Comparison of ENCODE assay signal across 8 cellular contexts in the genomic region with DNA sequence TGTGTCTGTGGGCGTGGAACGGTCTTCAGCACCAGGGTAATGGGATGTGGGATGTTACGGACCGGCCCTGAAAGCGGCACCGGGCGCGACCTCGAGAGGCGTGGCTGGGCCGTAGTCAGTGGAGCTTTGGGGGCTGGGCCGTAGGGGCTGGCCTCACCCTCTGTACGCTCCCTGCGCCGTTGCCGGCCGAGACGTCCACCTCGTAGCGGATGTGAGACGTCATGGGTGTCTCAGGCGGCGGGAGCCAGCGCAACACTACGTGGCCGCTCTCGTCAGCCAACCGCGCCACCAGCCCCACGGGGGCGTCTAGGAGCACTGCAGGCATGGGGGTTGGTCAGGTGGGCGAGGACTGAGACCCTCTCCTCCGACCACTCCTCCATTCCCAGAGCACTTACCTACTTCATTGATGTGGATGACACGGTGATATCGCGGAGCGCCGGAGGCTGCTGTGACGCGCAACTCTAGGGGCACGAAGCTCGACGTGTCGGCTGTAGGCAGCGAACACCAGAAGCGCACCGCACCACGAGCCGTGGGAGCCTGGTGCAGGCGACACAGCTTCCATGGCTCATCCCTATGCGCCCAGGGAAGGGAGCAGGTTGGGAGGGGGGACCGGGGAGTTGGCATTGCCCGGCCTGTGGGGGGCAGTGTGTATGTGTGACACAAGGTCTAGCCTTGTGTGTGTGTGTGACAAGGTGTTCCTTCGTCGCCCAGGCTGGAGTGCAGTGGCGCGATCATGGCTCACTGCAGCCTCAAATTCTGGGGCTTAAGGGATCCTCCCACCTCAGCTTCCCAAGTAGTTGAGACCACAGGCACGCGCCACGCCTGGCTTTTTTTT. TPM values are rescaled to one million over a fixed set of nuclear protein-coding genes. Genes with fewer than 3 reads are reported as not detected.
A peak's percentile ranks its signal among the peaks of the same experiment; 100 is the strongest.
DNase-seq lines count a peak whose midpoint lies in the region; ATAC-seq and TF ChIP-seq lines count a peak whose summit lies in the region.

No MANE protein-coding gene starts in this region.

- peak overlapping the region; percentile 92 for H3K4me3 Mint-ChIP-seq in osteocyte (ENCODE audit: unreplicated experiment)

- H3K36me3 ChIP-seq in BLaER1: no peaks in the 10 kb centered on the region
- H3K36me3 ChIP-seq in OCI-LY1 (ENCODE audit: insufficient read depth, low read length): peaks cover 10% of the 10 kb centered on the region; the same call in 1 of the 2 replicates

- H3K9me3 ChIP-seq in BLaER1 (no peaks in the 10 kb centered on the region), OCI-LY1 (ENCODE audit: low read length) (no peaks in the 10 kb centered on the region)

- H3K27ac ChIP-seq in BLaER1: no peak overlapping the region
- peak overlapping the region; percentile 95 for H3K27ac ChIP-seq in OCI-LY1 (ENCODE audit: low read depth, low read length, poor library complexity, severe bottlenecking)

- H3K9me3 Mint-ChIP-seq in osteocyte (ENCODE audit: unreplicated experiment): no peaks in the 10 kb centered on the region

- peak overlapping the region; percentile 67 for H3K4me3 ChIP-seq in BLaER1
- H3K4me3 ChIP-seq in OCI-LY1 (ENCODE audit: low read depth, low read length, poor library complexity, severe bottlenecking): peak overlapping the region; percentile 77
- H3K4me3 ChIP-seq in fibroblast of the aortic adventitia (ENCODE audit: low read depth, low read length): peak overlapping the region; percentile 61

- H3K27me3 ChIP-seq in BLaER1 (peaks cover 5% of the 10 kb centered on the region; the same call in 1 of the 2 replicates), OCI-LY1 (ENCODE audit: insufficient read depth, low read length) (no peaks in the 10 kb centered on the region)

- H3K4me1 Mint-ChIP-seq in osteocyte (ENCODE audit: unreplicated experiment): peaks cover 40% of the 10 kb centered on the region

- peaks cover 8% of the 10 kb centered on the region for H3K27me3 Mint-ChIP-seq in osteocyte (ENCODE audit: unreplicated experiment)

- H3K9ac ChIP-seq in BLaER1 (no peak overlapping the region), OCI-LY1 (ENCODE audit: low read length) (peak overlapping the region; percentile 92)

- H3K27ac Mint-ChIP-seq in osteocyte (ENCODE audit: unreplicated experiment): peak overlapping the region; percentile 32

- H3K9me2 ChIP-seq in OCI-LY1 (ENCODE audit: low read depth, low read length): no peaks in the 10 kb centered on the region

- peak; percentile 65 for TF ChIP-seq POLR2A in GM19099 (IDR thresholded peaks at IDR 0.05; ENCODE audit: extremely low read depth, insufficient read length, low read depth)

- DNase-seq in activated T-cell treated with anti-CD3 and anti-CD28 coated beads, Interleukin-2, amount 50 U/mL, for 1 hour: peak; percentile 74
- DNase-seq in fibroblast of the aortic adventitia (ENCODE audit: low read depth): peak; percentile 63
- DNase-seq in osteocyte (ENCODE audit: extremely low spot score, unreplicated experiment): peak; percentile 84
- peak; percentile 67 for DNase-seq in ureter (ENCODE audit: low spot score)

- H4K20me1 ChIP-seq in BLaER1: peaks cover 8% of the 10 kb centered on the region
- H4K20me1 ChIP-seq in OCI-LY1 (ENCODE audit: insufficient read depth, low read length): no peaks in the 10 kb centered on the region

- TF ChIP-seq CTCF in OCI-LY1 (IDR thresholded peaks at IDR 0.05; ENCODE audit: low read length) (peak; percentile 79), fibroblast of the aortic adventitia (IDR thresholded peaks at IDR 0.05; ENCODE audit: insufficient read depth, low read length) (peak; percentile 19), osteocyte (IDR thresholded peaks at IDR 0.05) (no peak)

- peak; percentile 56 for ATAC-seq in HG03280 (IDR thresholded peaks at IDR 0.05; ENCODE audit: unreplicated experiment)

- 0 out of 2 replicates have a peak overlapping the region, but pooled peaks have one; percentile 43 for H2AFZ ChIP-seq in OCI-LY1 (ENCODE audit: low read length)

- H3K4me1 ChIP-seq in BLaER1 (peaks cover 70% of the 10 kb centered on the region), OCI-LY1 (ENCODE audit: insufficient read depth, low read length, severe bottlenecking) (peaks cover 40% of the 10 kb centered on the region)

- no peaks in the 10 kb centered on the region for H3K79me2 ChIP-seq in OCI-LY1 (ENCODE audit: insufficient read depth, low read length)

- H3K4me2 ChIP-seq in BLaER1: peak overlapping the region; percentile 87
- peak overlapping the region; percentile 99 for H3K4me2 ChIP-seq in OCI-LY1 (ENCODE audit: low read length)

- no peaks in the 10 kb centered on the region for H3K36me3 Mint-ChIP-seq in osteocyte (ENCODE audit: unreplicated experiment)

- H3F3A ChIP-seq in OCI-LY1 (ENCODE audit: insufficient read depth, low read length): no peaks in the 10 kb centered on the region

RNA-seq across cellular contexts. Expression of a gene that starts 2.4 kb away (rescaled TPM):
- total RNA-seq in fibroblast of the aortic adventitia (ENCODE audit: low replicate concordance) (8.3 and 11.4 TPM in 2 replicates), osteocyte (2.3 and 2.4 TPM in 2 replicates), ureter (6.7 TPM)

RNA-seq across cellular contexts. Expression of a gene that starts 7.3 kb away (rescaled TPM):
- total RNA-seq in fibroblast of the aortic adventitia (ENCODE audit: low replicate concordance): 0.41 and 0.45 TPM in 2 replicates
- total RNA-seq in osteocyte: 1.3 and 2.4 TPM in 2 replicates
- total RNA-seq in ureter: 4.3 TPM

RNA-seq across cellular contexts. Expression of a gene that starts 26.5 kb away (rescaled TPM):
- total RNA-seq in fibroblast of the aortic adventitia (ENCODE audit: low replicate concordance) (9.4 and 14.3 TPM in 2 replicates), osteocyte (51.9 and 55.8 TPM in 2 replicates), ureter (25.5 TPM)

RNA-seq across cellular contexts. Expression of a gene that starts 35.4 kb away (rescaled TPM):
- total RNA-seq in fibroblast of the aortic adventitia (ENCODE audit: low replicate concordance) (12.2 and 13.2 TPM in 2 replicates), osteocyte (22.4 and 28.1 TPM in 2 replicates), ureter (44.4 TPM)

RNA-seq across cellular contexts. Expression of a gene that starts 35.7 kb away (rescaled TPM):
- 56.8 and 79.6 TPM in 2 replicates for total RNA-seq in fibroblast of the aortic adventitia (ENCODE audit: low replicate concordance)
- total RNA-seq in osteocyte: 57.4 and 64.1 TPM in 2 replicates
- 185 TPM for total RNA-seq in ureter
